In genomic region chr10:124172241-124172661, GRCh38 we compare ENCODE assay signal across 26 cellular contexts.
"Had no signal": no experiment of that assay in that cellular context is flagged by ENCODE, and none has a peak within 500 bp of the region (broad histone marks: within the 10 kb centered on the region; RNA-seq: fewer than 3 reads in every experiment).

No MANE protein-coding gene starts in this region.

- H3K27me3 Mint-ChIP-seq: activated B cell treated with CpG ODN at 0.5 μM for 24 hours had no signal

- H3K27ac ChIP-seq: brain microvascular endothelial cell, left lung, prostate gland, right lobe of liver, stomach, testis had no signal

- H3K27ac Mint-ChIP-seq: activated B cell treated with CpG ODN at 0.5 μM for 24 hours; activated CD4-positive, alpha-beta memory T cell treated with anti-CD3 and anti-CD28 coated beads for 36 hours; activated CD8-positive, alpha-beta memory T cell treated with anti-CD3 and anti-CD28 coated beads, Interleukin-2, amount 10 ng/mL, durations not matched to agents 7 days and 5 days; activated naive CD4-positive, alpha-beta T cell treated with anti-CD3 and anti-CD28 coated beads for 36 hours; mesothelial cell of epicardium; natural killer cell treated with Interleukin-12 subunit alpha and Interleukin-12 subunit beta and Interleukin-15 and Interleukin-18, amount 100 ng/mL, for 72 hours; stimulated activated effector memory CD8-positive, alpha-beta T cell treated with anti-CD3 and anti-CD28 coated beads, Interleukin-12 subunit alpha, Interleukin-12 subunit beta, amount 100 ng/mL, for 72 hours; T-cell had no signal

- H3K4me3 ChIP-seq: left lung, prostate gland, right lobe of liver, stomach, testis had no signal

- H3K9me3 Mint-ChIP-seq: activated B cell treated with CpG ODN at 0.5 μM for 24 hours; activated CD4-positive, alpha-beta memory T cell treated with anti-CD3 and anti-CD28 coated beads for 36 hours; activated naive CD4-positive, alpha-beta T cell treated with anti-CD3 and anti-CD28 coated beads for 36 hours; mesothelial cell of epicardium; natural killer cell treated with Interleukin-12 subunit alpha and Interleukin-12 subunit beta and Interleukin-15 and Interleukin-18, amount 100 ng/mL, for 72 hours; stimulated activated effector memory CD8-positive, alpha-beta T cell treated with anti-CD3 and anti-CD28 coated beads, Interleukin-12 subunit alpha, Interleukin-12 subunit beta, amount 100 ng/mL, for 72 hours; T-cell had no signal

- H3K4me1 ChIP-seq: left lung, prostate gland, right lobe of liver, stomach had no signal

- ATAC-seq: activated CD8-positive, alpha-beta memory T cell treated with anti-CD3 and anti-CD28 coated beads, Interleukin-2, amount 10 ng/mL, durations not matched to agents 7 days and 5 days; left lung; natural killer cell treated with Interleukin-12 subunit alpha and Interleukin-12 subunit beta and Interleukin-15 and Interleukin-18, amount 100 ng/mL, for 72 hours; right lobe of liver; stimulated activated effector memory CD8-positive, alpha-beta T cell treated with anti-CD3 and anti-CD28 coated beads, Interleukin-12 subunit alpha, Interleukin-12 subunit beta, amount 100 ng/mL, for 72 hours; T-cell had no signal

- H3K9me3 ChIP-seq: left lung, prostate gland, right lobe of liver, stomach, testis had no signal

- H3K36me3 Mint-ChIP-seq: activated CD4-positive, alpha-beta memory T cell treated with anti-CD3 and anti-CD28 coated beads for 36 hours; activated CD8-positive, alpha-beta memory T cell treated with anti-CD3 and anti-CD28 coated beads, Interleukin-2, amount 10 ng/mL, durations not matched to agents 7 days and 5 days; mesothelial cell of epicardium; natural killer cell treated with Interleukin-12 subunit alpha and Interleukin-12 subunit beta and Interleukin-15 and Interleukin-18, amount 100 ng/mL, for 72 hours; stimulated activated effector memory CD8-positive, alpha-beta T cell treated with anti-CD3 and anti-CD28 coated beads, Interleukin-12 subunit alpha, Interleukin-12 subunit beta, amount 100 ng/mL, for 72 hours; T-cell had no signal

- H3K36me3 ChIP-seq: brain microvascular endothelial cell, left lung, prostate gland, right lobe of liver, stomach had no signal

- DNase-seq: activated B cell treated with CpG ODN at 0.5 μM for 24 hours; activated CD4-positive, alpha-beta memory T cell treated with anti-CD3 and anti-CD28 coated beads for 36 hours; activated CD4-positive, alpha-beta T cell treated with anti-CD3 and anti-CD28 coated beads for 4 hours; activated CD8-positive, alpha-beta memory T cell treated with anti-CD3 and anti-CD28 coated beads, Interleukin-2, amount 10 ng/mL, durations not matched to agents 7 days and 5 days; activated naive CD4-positive, alpha-beta T cell treated with anti-CD3 and anti-CD28 coated beads for 36 hours; activated T-cell treated with anti-CD3 and anti-CD28 coated beads, Interleukin-2, amount 50 U/mL, for 1 hour; anterior cingulate cortex; brain microvascular endothelial cell; central memory CD4-positive, alpha-beta T cell; erythroblast; left lung; small intestine; stimulated activated CD4-positive, alpha-beta T cell treated with anti-CD3 and anti-CD28 coated beads, Interleukin-4, amount 100 ng/mL, for 24 hours; stomach; T-cell; T-helper 9 cell; testis had no signal

- H3K4me3 Mint-ChIP-seq: activated B cell treated with CpG ODN at 0.5 μM for 24 hours; activated CD4-positive, alpha-beta memory T cell treated with anti-CD3 and anti-CD28 coated beads for 36 hours; activated CD8-positive, alpha-beta memory T cell treated with anti-CD3 and anti-CD28 coated beads, Interleukin-2, amount 10 ng/mL, durations not matched to agents 7 days and 5 days; activated naive CD4-positive, alpha-beta T cell treated with anti-CD3 and anti-CD28 coated beads for 36 hours; mesothelial cell of epicardium; natural killer cell treated with Interleukin-12 subunit alpha and Interleukin-12 subunit beta and Interleukin-15 and Interleukin-18, amount 100 ng/mL, for 72 hours; stimulated activated effector memory CD8-positive, alpha-beta T cell treated with anti-CD3 and anti-CD28 coated beads, Interleukin-12 subunit alpha, Interleukin-12 subunit beta, amount 100 ng/mL, for 72 hours; T-cell had no signal

- H3K27me3 ChIP-seq: brain microvascular endothelial cell, right lobe of liver, testis had no signal

- FAIRE-seq: colon, endometrium, frontal cortex, keratinocyte, small intestine had no signal
